In genomic region chr10:56823849-56824248, GRCh38 we compare ENCODE assay signal across 1 cellular context.
TF ChIP-seq lines count a peak whose summit lies in the region.

No MANE protein-coding gene starts in this region.

TF ChIP-seq in K562, 482 proteins besides CTCF, POLR2A, EP300 and RAD21 (continued from another document):
- TF ChIP-seq CUX1 (CRISPR knock-in tag; IDR thresholded peaks at IDR 0.05) = no peak
- no peak for TF ChIP-seq NFE2 (IDR thresholded peaks at IDR 0.05; ENCODE audit: low read depth)
TF ChIP-seq in K562: peak in this region for 0.
